16 cellular contexts compared by ENCODE assay signal in genomic region chr2:238967031-238967977, GRCh38.
DNase-seq lines count a peak whose midpoint lies in the region; ATAC-seq and TF ChIP-seq lines count a peak whose summit lies in the region.
"Had no signal": no experiment of that assay in that cellular context is flagged by ENCODE, and none has a peak within 500 bp of the region (broad histone marks: within the 10 kb centered on the region; RNA-seq: fewer than 3 reads in every experiment).

No MANE protein-coding gene starts in this region.

- TF ChIP-seq EP300 in ovary (IDR thresholded peaks at IDR 0.05): no peak

- TF ChIP-seq POLR2A in ovary (IDR thresholded peaks at IDR 0.05): no peak

- no peaks in the 10 kb centered on the region for H3K36me3 ChIP-seq in colonic mucosa
- no peaks in the 10 kb centered on the region for H3K36me3 ChIP-seq in ovary

- no peaks in the 10 kb centered on the region for H3K9me3 ChIP-seq in colonic mucosa
- H3K9me3 ChIP-seq in ovary: no peaks in the 10 kb centered on the region
- H3K9me3 ChIP-seq in CD4-positive, alpha-beta T cell (ENCODE audit: control insufficient read depth, low read length): no peaks in the 10 kb centered on the region

- no peak overlapping the region for H3K4me3 ChIP-seq in colonic mucosa
- no peak overlapping the region for H3K4me3 ChIP-seq in ovary

- H3K27ac Mint-ChIP-seq in activated CD4-positive, alpha-beta memory T cell treated with anti-CD3 and anti-CD28 coated beads, Interleukin-2, amount 10 ng/mL, durations not matched to agents 7 days and 5 days: no peak overlapping the region
- no peak overlapping the region for H3K27ac Mint-ChIP-seq in CD4-positive, alpha-beta T cell

- no peak overlapping the region for H3K9ac ChIP-seq in colonic mucosa (ENCODE audit: low read depth in 2 of 2, low read length in 2 of 2)
- H3K9ac ChIP-seq: KMS-11 had no signal

- no peak for ATAC-seq in CD4-positive, alpha-beta T cell (ENCODE audit: poor library complexity)

- H3K4me3 Mint-ChIP-seq in activated CD4-positive, alpha-beta memory T cell treated with anti-CD3 and anti-CD28 coated beads, Interleukin-2, amount 10 ng/mL, durations not matched to agents 7 days and 5 days: no peak overlapping the region
- H3K4me3 Mint-ChIP-seq in CD4-positive, alpha-beta T cell: no peak overlapping the region

- no peaks in the 10 kb centered on the region for H3K36me3 Mint-ChIP-seq in activated CD4-positive, alpha-beta memory T cell treated with anti-CD3 and anti-CD28 coated beads, Interleukin-2, amount 10 ng/mL, durations not matched to agents 7 days and 5 days (ENCODE audit: low read depth)
- no peaks in the 10 kb centered on the region for H3K36me3 Mint-ChIP-seq in CD4-positive, alpha-beta T cell (ENCODE audit: low read depth)

- intact Hi-C loops in colonic mucosa (cut with DNase I): no loop called here
- intact Hi-C loops in ovary (cut with DNase I): no loop called here
- intact Hi-C loops in CD4-positive, alpha-beta T cell (cut with DNase I, micrococcal nuclease): no loop called here

- H3K27me3 Mint-ChIP-seq in activated CD4-positive, alpha-beta memory T cell treated with anti-CD3 and anti-CD28 coated beads, Interleukin-2, amount 10 ng/mL, durations not matched to agents 7 days and 5 days: no peaks in the 10 kb centered on the region
- peaks cover 24% of the 10 kb centered on the region for H3K27me3 Mint-ChIP-seq in CD4-positive, alpha-beta T cell

- CTCF ChIA-PET in activated CD4-positive, alpha-beta memory T cell treated with anti-CD3 and anti-CD28 coated beads, Interleukin-2, amount 10 ng/mL, durations not matched to agents 7 days and 5 days (lab: Charles Lee): interaction anchor here (1.4 kb wide), 1 partner anchor 12 kb away, joined by 6 read pairs; no protein-coding TSS in a partner anchor
- CTCF ChIA-PET in CD4-positive, alpha-beta T cell (lab: Charles Lee): no interaction called here

- no peak overlapping the region for H3K27ac ChIP-seq in colonic mucosa
- H3K27ac ChIP-seq in ovary: peak overlapping the region in 1 of 2 donors; percentile 68
- no peak overlapping the region for H3K27ac ChIP-seq in CD4-positive, alpha-beta T cell (ENCODE audit: low read depth, low read length)
- H3K27ac ChIP-seq: C4-2B, KMS-11 had no signal

- WGBS in ovary, 3 donors: 46 to 77% (median 50%) methylated on average over 43 of the region's 43 CpGs

- H3K27me3 ChIP-seq in colonic mucosa (no peaks in the 10 kb centered on the region), ovary (no peaks in the 10 kb centered on the region)
- peaks cover 14% of the 10 kb centered on the region for H3K27me3 ChIP-seq in CD4-positive, alpha-beta T cell (ENCODE audit: control insufficient read depth, insufficient read depth, low read length)

- POLR2A ChIA-PET in activated CD4-positive, alpha-beta memory T cell treated with anti-CD3 and anti-CD28 coated beads, Interleukin-2, amount 10 ng/mL, durations not matched to agents 7 days and 5 days (lab: Charles Lee): no interaction called here
- POLR2A ChIA-PET in CD4-positive, alpha-beta T cell (lab: Charles Lee): no interaction called here

- no peaks in the 10 kb centered on the region for H3K9me3 Mint-ChIP-seq in activated CD4-positive, alpha-beta memory T cell treated with anti-CD3 and anti-CD28 coated beads, Interleukin-2, amount 10 ng/mL, durations not matched to agents 7 days and 5 days
- H3K9me3 Mint-ChIP-seq in CD4-positive, alpha-beta T cell: no peaks in the 10 kb centered on the region

- no peaks in the 10 kb centered on the region for H3K4me1 Mint-ChIP-seq in activated CD4-positive, alpha-beta memory T cell treated with anti-CD3 and anti-CD28 coated beads, Interleukin-2, amount 10 ng/mL, durations not matched to agents 7 days and 5 days
- no peaks in the 10 kb centered on the region for H3K4me1 Mint-ChIP-seq in CD4-positive, alpha-beta T cell (ENCODE audit: low read depth)

- H3K4me1 ChIP-seq in colonic mucosa (no peaks in the 10 kb centered on the region), ovary (ENCODE audit: insufficient read depth) (peaks cover 20% of the 10 kb centered on the region)

- TF ChIP-seq CTCF in colonic mucosa (IDR thresholded peaks at IDR 0.05) (no peak), ovary (IDR thresholded peaks at IDR 0.05) (no peak)
- TF ChIP-seq CTCF in CD4-positive, alpha-beta T cell (IDR thresholded peaks at IDR 0.05): no peak

- peak; percentile 1 for DNase-seq in H4 (ENCODE audit: low spot score)
- peak; percentile 12 for DNase-seq in colonic mucosa
- DNase-seq in iPS-NIHi7 (ENCODE audit: extremely low spot score): peak; percentile 59
- DNase-seq in ovary: peak; percentile 78 to 88 (median 84)
- no peak for DNase-seq in activated CD4-positive, alpha-beta memory T cell treated with anti-CD3 and anti-CD28 coated beads, Interleukin-2, amount 10 ng/mL, durations not matched to agents 7 days and 5 days
- DNase-seq in CD4-positive, alpha-beta T cell: no peak
- DNase-seq in NCI-H1694 treated with DMSO at 0.1 percent for 48 hours (lab: John Stamatoyannopoulos, UW): no peak
- DNase-seq: COR-L47, DMS153, NCI-H1048, NCI-H1436 treated with DMSO at 0.1 percent for 48 hours, NCI-H2081, NCI-H510A, NCI-H774 had no signal

Comparison
In these comparisons a context has a peak if more than half of its experiments do, and no peak if none do; other contexts are left out.
1. DNase-seq: peak in H4 (single experiment), colonic mucosa (single experiment), iPS-NIHi7 (single experiment) and ovary (5 of 5); none in activated CD4-positive, alpha-beta memory T cell treated with anti-CD3 and anti-CD28 coated beads, Interleukin-2, amount 10 ng/mL, durations not matched to agents 7 days and 5 days (single experiment), CD4-positive, alpha-beta T cell (0 of 10) and NCI-H1694 treated with DMSO at 0.1 percent for 48 hours (single experiment).